ENCODE assay signal across 9 cellular contexts in the genomic region with DNA sequence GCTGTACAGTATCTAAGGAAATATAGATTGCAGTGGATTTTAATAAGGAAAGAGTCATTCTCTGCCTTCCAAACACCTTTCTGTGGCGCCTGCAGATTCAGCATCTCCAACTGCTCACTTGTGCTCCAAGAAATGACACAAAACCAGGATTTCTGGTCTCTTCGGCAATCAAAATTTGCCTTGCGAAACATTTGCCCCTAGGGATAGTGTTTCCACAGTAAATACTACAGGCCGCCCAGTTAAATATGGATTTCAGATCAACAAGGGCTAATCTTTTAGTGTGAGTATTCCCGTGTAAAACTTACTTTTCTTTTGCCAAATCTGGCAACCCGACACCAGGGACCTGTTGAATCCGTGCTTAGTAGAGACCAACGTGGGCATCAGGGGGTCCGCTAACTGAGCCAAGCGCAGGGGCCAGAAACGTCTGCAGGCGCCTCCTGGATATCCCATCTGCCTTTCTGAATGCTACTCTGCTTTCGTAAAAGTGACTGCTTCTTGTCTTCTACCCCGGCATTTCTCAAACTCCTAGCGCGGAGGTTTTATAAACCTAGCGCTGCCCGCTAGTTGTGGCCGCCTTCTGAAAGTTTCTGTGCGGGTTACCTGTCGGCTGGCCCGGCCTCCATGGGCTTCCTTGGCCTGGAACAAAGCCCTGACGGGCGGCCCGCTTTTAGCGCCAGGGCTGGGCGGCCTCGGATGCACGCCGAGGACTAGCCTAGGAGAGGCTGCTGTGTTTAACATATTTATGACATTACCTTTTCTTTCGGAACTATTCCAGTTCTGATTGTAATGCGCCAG. TPM values are rescaled to one million over a fixed set of nuclear protein-coding genes. Genes with fewer than 3 reads are reported as not detected.
DNase-seq lines count a peak whose midpoint lies in the region; ATAC-seq and TF ChIP-seq lines count a peak whose summit lies in the region.
"Had no signal": no experiment of that assay in that cellular context is flagged by ENCODE, and none has a peak within 500 bp of the region (broad histone marks: within the 10 kb centered on the region; RNA-seq: fewer than 3 reads in every experiment).

No MANE protein-coding gene starts in this region.

- intact Hi-C loops in lower lobe of right lung (cut with DNase I): no loop called here

- no peak for ATAC-seq in lower lobe of right lung
- ATAC-seq in thoracic aorta (ENCODE audit: insufficient number of reproducible peaks, low FRiP score, low read depth): no peak

- TF ChIP-seq CTCF in brain (conservative IDR thresholded peaks at IDR 0.05) (no peak), lower lobe of right lung (IDR thresholded peaks at IDR 0.05) (no peak), thoracic aorta (IDR thresholded peaks at IDR 0.05) (no peak)

- H3K27me3 ChIP-seq in lower lobe of right lung (ENCODE audit: low read depth): peaks cover 18% of the 10 kb centered on the region
- H3K27me3 ChIP-seq in thoracic aorta (replicated peaks; ENCODE audit: insufficient read depth): peaks cover 14% of the 10 kb centered on the region

- peak overlapping the region; percentile 80 for H3K4me3 Mint-ChIP-seq in activated CD4-positive, alpha-beta T cell treated with anti-CD3 and anti-CD28 coated beads, Interleukin-2, amount 10 ng/mL, durations not matched to agents 7 days and 5 days
- peak overlapping the region; percentile 76 to 89 (median 83) for H3K4me3 Mint-ChIP-seq in brain

- peak overlapping the region; percentile 75 for H3K27ac Mint-ChIP-seq in activated CD4-positive, alpha-beta T cell treated with anti-CD3 and anti-CD28 coated beads, Interleukin-2, amount 10 ng/mL, durations not matched to agents 7 days and 5 days
- peak overlapping the region in 4 of 5 experiments; percentile 13 to 78 (median 46) for H3K27ac Mint-ChIP-seq in brain

- peaks cover 41% of the 10 kb centered on the region for H3K27me3 Mint-ChIP-seq in activated CD4-positive, alpha-beta T cell treated with anti-CD3 and anti-CD28 coated beads, Interleukin-2, amount 10 ng/mL, durations not matched to agents 7 days and 5 days
- peaks cover 87% of the 10 kb centered on the region for H3K27me3 Mint-ChIP-seq in brain

- no peak for DNase-seq in activated CD4-positive, alpha-beta T cell treated with anti-CD3 and anti-CD28 coated beads, Interleukin-2, amount 10 ng/mL, durations not matched to agents 7 days and 5 days
- no peak for DNase-seq in activated CD4-positive, alpha-beta T cell treated with anti-CD3 and anti-CD28 coated beads, Interleukin-2, amount 50 U/mL, for 1 hour
- DNase-seq in lower lobe of right lung (no peak), thoracic aorta (ENCODE audit: low spot score) (no peak), NCI-H146 treated with DMSO at 0.1 percent for 48 hours (lab: John Stamatoyannopoulos, UW; ENCODE audit: unreplicated experiment) (no peak), NCI-H2029 treated with DMSO at 0.1 percent for 48 hours (lab: John Stamatoyannopoulos, UW) (no peak)
- DNase-seq in NK-92 treated with Interleukin-12 subunit alpha and Interleukin-12 subunit beta, amount 100 ng/mL, for 24 hours (lab: John Stamatoyannopoulos, UW): no peak

- no peaks in the 10 kb centered on the region for H3K9me3 Mint-ChIP-seq in activated CD4-positive, alpha-beta T cell treated with anti-CD3 and anti-CD28 coated beads, Interleukin-2, amount 10 ng/mL, durations not matched to agents 7 days and 5 days
- H3K9me3 Mint-ChIP-seq in brain: peaks cover 2 to 17% (median 5%) of the 10 kb centered on the region in 5 experiments

- CTCF ChIA-PET in activated CD4-positive, alpha-beta T cell treated with anti-CD3 and anti-CD28 coated beads, Interleukin-2, amount 10 ng/mL, durations not matched to agents 7 days and 5 days (lab: Charles Lee): no interaction called here

- no peaks in the 10 kb centered on the region for H3K9me3 ChIP-seq in lower lobe of right lung
- no peaks in the 10 kb centered on the region for H3K9me3 ChIP-seq in thoracic aorta

- H3K4me3 ChIP-seq in lower lobe of right lung: peak overlapping the region; percentile 65
- H3K4me3 ChIP-seq in thoracic aorta: peak overlapping the region; percentile 80

- H3K4me1 ChIP-seq in lower lobe of right lung (peaks cover 28% of the 10 kb centered on the region), thoracic aorta (ENCODE audit: control insufficient read depth in 1 of 2, low read depth in 2 of 2) (peaks cover 3 to 37% of the 10 kb centered on the region in 2 donors)

- H3K36me3 Mint-ChIP-seq in activated CD4-positive, alpha-beta T cell treated with anti-CD3 and anti-CD28 coated beads, Interleukin-2, amount 10 ng/mL, durations not matched to agents 7 days and 5 days (ENCODE audit: low read depth): peaks cover 14% of the 10 kb centered on the region
- peaks cover 8% of the 10 kb centered on the region for H3K36me3 Mint-ChIP-seq in brain

- H3K36me3 ChIP-seq in lower lobe of right lung: no peaks in the 10 kb centered on the region
- H3K36me3 ChIP-seq in thoracic aorta: no peaks in the 10 kb centered on the region
- H3K36me3 ChIP-seq: cardiac muscle cell had no signal

- POLR2A ChIA-PET in activated CD4-positive, alpha-beta T cell treated with anti-CD3 and anti-CD28 coated beads, Interleukin-2, amount 10 ng/mL, durations not matched to agents 7 days and 5 days (lab: Charles Lee): no interaction called here

- H3K4me1 Mint-ChIP-seq in activated CD4-positive, alpha-beta T cell treated with anti-CD3 and anti-CD28 coated beads, Interleukin-2, amount 10 ng/mL, durations not matched to agents 7 days and 5 days: peaks cover 35% of the 10 kb centered on the region
- H3K4me1 Mint-ChIP-seq in brain: peaks cover 15% of the 10 kb centered on the region

- peak overlapping the region; percentile 92 for H3K27ac ChIP-seq in lower lobe of right lung
- H3K27ac ChIP-seq in thoracic aorta: no peak overlapping the region
- H3K27ac ChIP-seq: cardiac muscle cell had no signal

RNA-seq across cellular contexts. Expression of a gene that starts 2.5 kb away (rescaled TPM):
- 10 to 100 TPM; 13.8 to 15.4 TPM for total RNA-seq in activated CD4-positive, alpha-beta T cell treated with anti-CD3 and anti-CD28 coated beads, Interleukin-2, amount 10 ng/mL, durations not matched to agents 7 days and 5 days
- polyA plus RNA-seq in brain (ENCODE audit: insufficient read depth, low read depth, low replicate concordance): 1.3 TPM
- total RNA-seq in lower lobe of right lung: 67.0 TPM
- total RNA-seq in thoracic aorta: 10 to 100 TPM; 27.1 to 83.0 TPM
- total RNA-seq: cardiac muscle cell had no signal
